24 cellular contexts compared by ENCODE assay signal in the genomic region with DNA sequence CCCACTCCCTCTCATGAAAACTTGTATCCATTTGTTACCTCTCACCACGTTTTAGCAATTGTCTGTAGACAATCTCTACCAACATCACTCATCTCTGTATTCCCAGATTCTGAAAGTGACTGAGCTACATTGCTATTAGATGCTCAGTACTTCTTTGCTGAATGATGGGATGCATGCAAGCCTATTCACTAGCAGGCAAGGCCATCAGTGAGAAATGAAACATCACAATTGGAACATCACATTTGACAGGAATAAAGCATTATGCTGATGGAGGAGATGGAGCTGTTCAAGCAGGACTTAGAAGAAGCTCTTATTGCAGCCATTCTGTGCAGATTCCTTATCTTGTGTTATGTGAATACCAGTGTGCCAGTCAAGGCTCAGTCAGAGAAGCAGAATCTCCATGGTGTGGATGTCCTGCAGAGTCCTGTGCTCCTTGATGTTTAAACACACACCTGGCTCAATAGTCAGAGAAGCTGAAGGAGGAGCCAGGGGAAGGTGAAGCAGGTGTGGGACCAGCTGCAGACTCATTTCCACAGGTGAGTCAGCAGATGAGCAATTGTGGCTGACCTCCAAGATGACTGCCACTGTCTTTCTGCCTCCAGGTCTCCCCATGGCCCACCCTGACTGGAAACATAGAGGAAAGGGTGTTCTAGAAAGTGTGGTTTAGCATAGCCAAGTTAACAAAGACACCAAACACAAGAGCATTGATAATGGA.
"Had no signal": no experiment of that assay in that cellular context is flagged by ENCODE, and none has a peak within 500 bp of the region (broad histone marks: within the 10 kb centered on the region; RNA-seq: fewer than 3 reads in every experiment).

No MANE protein-coding gene starts in this region.

- H3K27me3 Mint-ChIP-seq: natural killer cell treated with Interleukin-12 subunit alpha and Interleukin-12 subunit beta and Interleukin-15 and Interleukin-18, amount 100 ng/mL, for 72 hours; progenitor cell of endocrine pancreas had no signal

- H3K27me3 ChIP-seq: dorsolateral prefrontal cortex, gastrocnemius medialis, heart right ventricle, left lung, pancreas, stomach, transverse colon had no signal

- H3K4me3 ChIP-seq: dorsolateral prefrontal cortex, gastrocnemius medialis, heart right ventricle, left lung, lower lobe of right lung, pancreas, stomach, thoracic aorta, transverse colon had no signal

- H3K4me1 ChIP-seq: gastrocnemius medialis, heart right ventricle, left lung, lower lobe of right lung, pancreas, stomach, transverse colon had no signal

- H3K9me3 ChIP-seq: gastrocnemius medialis, heart right ventricle, left lung, lower lobe of right lung, pancreas, stomach, thoracic aorta, transverse colon had no signal

- H3K36me3 ChIP-seq: gastrocnemius medialis, heart right ventricle, left lung, lower lobe of right lung, pancreas, stomach, thoracic aorta, transverse colon had no signal

- ATAC-seq: esophagus mucosa; gastrocnemius medialis; heart right ventricle; left lung; lower lobe of right lung; natural killer cell treated with Interleukin-12 subunit alpha and Interleukin-12 subunit beta and Interleukin-15 and Interleukin-18, amount 100 ng/mL, for 72 hours; pancreas; right cardiac atrium had no signal

- H3K36me3 Mint-ChIP-seq: natural killer cell treated with Interleukin-12 subunit alpha and Interleukin-12 subunit beta and Interleukin-15 and Interleukin-18, amount 100 ng/mL, for 72 hours had no signal

- H3K27ac ChIP-seq: dorsolateral prefrontal cortex, gastrocnemius medialis, heart right ventricle, left lung, lower lobe of right lung, pancreas, stomach, thoracic aorta, transverse colon had no signal

- FAIRE-seq: islet of Langerhans, pancreas, small intestine had no signal

- DNase-seq: cortex of kidney; dorsolateral prefrontal cortex; effector CD8-positive, alpha-beta T cell; gastrocnemius medialis; heart right ventricle; hypothalamus; left lung; lower lobe of right lung; mesenchymal stem cell; midbrain; occipital lobe; pancreas; right cardiac atrium; small intestine; stimulated activated CD4-positive, alpha-beta T cell treated with anti-CD3 and anti-CD28 coated beads, Interleukin-12 subunit alpha, Interleukin-12 subunit beta, amount 100 ng/mL, for 4 hours; stimulated activated naive CD4-positive, alpha-beta T cell; stomach; substantia nigra; transverse colon had no signal

- H3K27ac Mint-ChIP-seq: natural killer cell treated with Interleukin-12 subunit alpha and Interleukin-12 subunit beta and Interleukin-15 and Interleukin-18, amount 100 ng/mL, for 72 hours; progenitor cell of endocrine pancreas had no signal

- H3K4me3 Mint-ChIP-seq: natural killer cell treated with Interleukin-12 subunit alpha and Interleukin-12 subunit beta and Interleukin-15 and Interleukin-18, amount 100 ng/mL, for 72 hours had no signal
